Comparison of ENCODE assay signal across 28 cellular contexts in the genomic region with DNA sequence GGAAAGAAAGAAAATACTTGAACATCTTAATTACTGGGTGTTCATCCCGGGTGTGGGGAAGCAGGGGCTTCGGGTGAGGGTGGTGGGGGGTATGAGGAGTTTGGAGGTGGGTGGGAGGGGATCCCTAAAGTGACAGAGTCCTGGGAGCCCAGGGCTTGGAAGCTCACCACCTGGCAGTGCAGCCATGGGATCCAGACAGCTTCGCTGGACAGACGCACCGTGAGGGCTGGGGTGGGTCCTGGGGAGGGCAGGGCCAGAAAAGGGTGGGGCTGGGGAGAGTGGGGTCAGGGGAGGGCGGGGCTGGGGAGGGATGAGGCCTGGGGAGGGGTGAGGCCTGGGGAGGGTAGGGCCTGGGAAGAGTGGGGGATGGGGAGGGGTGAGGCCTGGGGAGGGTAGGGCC.
"Had no signal": no experiment of that assay in that cellular context is flagged by ENCODE, and none has a peak within 500 bp of the region (broad histone marks: within the 10 kb centered on the region; RNA-seq: fewer than 3 reads in every experiment).

No MANE protein-coding gene starts in this region.

- H3K27ac ChIP-seq: heart right ventricle, hepatocyte, left lung, lower lobe of right lung, right atrium auricular region, right lobe of liver, skin epidermis, tibial nerve, uterus had no signal

- H3K4me2 ChIP-seq: hepatocyte had no signal

- H3K4me3 Mint-ChIP-seq: natural killer cell treated with Interleukin-12 subunit alpha and Interleukin-12 subunit beta and Interleukin-15 and Interleukin-18, amount 100 ng/mL, for 72 hours; stimulated activated effector memory CD8-positive, alpha-beta T cell treated with anti-CD3 and anti-CD28 coated beads, Interleukin-12 subunit alpha, Interleukin-12 subunit beta, amount 100 ng/mL, for 72 hours; stimulated activated naive CD8-positive, alpha-beta T cell treated with anti-CD3 and anti-CD28 coated beads, Interleukin-15, amount 100 ng/mL, for 72 hours; type B pancreatic cell had no signal

- DNase-seq: heart right ventricle; kidney; left colon; lower lobe of right lung; mammary epithelial cell; mesendoderm; midbrain; mucosa of descending colon; naive thymus-derived CD4-positive, alpha-beta T cell; nucleus accumbens; right lobe of liver; stimulated activated CD4-positive, alpha-beta T cell treated with anti-CD3 and anti-CD28 coated beads, Interleukin-12 subunit alpha, Interleukin-12 subunit beta, amount 100 ng/mL, for 4 hours; stimulated activated CD4-positive, alpha-beta T cell treated with anti-CD3 and anti-CD28 coated beads, Interleukin-15, amount 100 ng/mL, for 24 hours; stimulated activated CD4-positive, alpha-beta T cell treated with anti-CD3 and anti-CD28 coated beads, Interleukin-2, amount 100 ng/mL, for 24 hours; stimulated activated CD4-positive, alpha-beta T cell treated with anti-CD3 and anti-CD28 coated beads, Interleukin-4, amount 100 ng/mL, for 1 hour; stimulated activated naive CD4-positive, alpha-beta T cell treated with Interleukin-2 at 50 U/mL for 16 hours; stimulated activated naive CD8-positive, alpha-beta T cell treated with anti-CD3 and anti-CD28 coated beads, Interleukin-15, amount 100 ng/mL, for 72 hours; substantia nigra; uterus had no signal

- H3K79me2 ChIP-seq: hepatocyte had no signal

- H3K4me1 Mint-ChIP-seq: stimulated activated effector memory CD8-positive, alpha-beta T cell treated with anti-CD3 and anti-CD28 coated beads, Interleukin-12 subunit alpha, Interleukin-12 subunit beta, amount 100 ng/mL, for 72 hours had no signal

- ATAC-seq: heart right ventricle; left colon; left lung; lower lobe of right lung; mucosa of descending colon; naive thymus-derived CD4-positive, alpha-beta T cell; natural killer cell treated with Interleukin-12 subunit alpha and Interleukin-12 subunit beta and Interleukin-15 and Interleukin-18, amount 100 ng/mL, for 72 hours; right lobe of liver; stimulated activated effector memory CD8-positive, alpha-beta T cell treated with anti-CD3 and anti-CD28 coated beads, Interleukin-12 subunit alpha, Interleukin-12 subunit beta, amount 100 ng/mL, for 72 hours; stimulated activated naive CD8-positive, alpha-beta T cell treated with anti-CD3 and anti-CD28 coated beads, Interleukin-15, amount 100 ng/mL, for 72 hours had no signal

- H3K4me1 ChIP-seq: left lung, right lobe of liver, uterus had no signal

- H3K36me3 Mint-ChIP-seq: naive thymus-derived CD4-positive, alpha-beta T cell; stimulated activated effector memory CD8-positive, alpha-beta T cell treated with anti-CD3 and anti-CD28 coated beads, Interleukin-12 subunit alpha, Interleukin-12 subunit beta, amount 100 ng/mL, for 72 hours; type B pancreatic cell had no signal

- H3K9me3 Mint-ChIP-seq: naive thymus-derived CD4-positive, alpha-beta T cell; natural killer cell treated with Interleukin-12 subunit alpha and Interleukin-12 subunit beta and Interleukin-15 and Interleukin-18, amount 100 ng/mL, for 72 hours; stimulated activated effector memory CD8-positive, alpha-beta T cell treated with anti-CD3 and anti-CD28 coated beads, Interleukin-12 subunit alpha, Interleukin-12 subunit beta, amount 100 ng/mL, for 72 hours; stimulated activated naive CD8-positive, alpha-beta T cell treated with anti-CD3 and anti-CD28 coated beads, Interleukin-15, amount 100 ng/mL, for 72 hours; type B pancreatic cell had no signal

- H2AFZ ChIP-seq: hepatocyte had no signal

- H3K9me3 ChIP-seq: heart right ventricle, left lung, lower lobe of right lung, mucosa of descending colon, right atrium auricular region, right lobe of liver, tibial nerve, uterus had no signal

- H3K27ac Mint-ChIP-seq: naive thymus-derived CD4-positive, alpha-beta T cell; natural killer cell treated with Interleukin-12 subunit alpha and Interleukin-12 subunit beta and Interleukin-15 and Interleukin-18, amount 100 ng/mL, for 72 hours; progenitor cell of endocrine pancreas; stimulated activated effector memory CD8-positive, alpha-beta T cell treated with anti-CD3 and anti-CD28 coated beads, Interleukin-12 subunit alpha, Interleukin-12 subunit beta, amount 100 ng/mL, for 72 hours; stimulated activated naive CD8-positive, alpha-beta T cell treated with anti-CD3 and anti-CD28 coated beads, Interleukin-15, amount 100 ng/mL, for 72 hours; type B pancreatic cell had no signal

- H3K36me3 ChIP-seq: heart right ventricle, left lung, lower lobe of right lung, right atrium auricular region, right lobe of liver, tibial nerve, uterus had no signal

- H3K4me3 ChIP-seq: heart right ventricle, hepatocyte, left lung, lower lobe of right lung, mucosa of descending colon, right atrium auricular region, right lobe of liver, skin epidermis, tibial nerve, uterus had no signal
